In the genomic region with DNA sequence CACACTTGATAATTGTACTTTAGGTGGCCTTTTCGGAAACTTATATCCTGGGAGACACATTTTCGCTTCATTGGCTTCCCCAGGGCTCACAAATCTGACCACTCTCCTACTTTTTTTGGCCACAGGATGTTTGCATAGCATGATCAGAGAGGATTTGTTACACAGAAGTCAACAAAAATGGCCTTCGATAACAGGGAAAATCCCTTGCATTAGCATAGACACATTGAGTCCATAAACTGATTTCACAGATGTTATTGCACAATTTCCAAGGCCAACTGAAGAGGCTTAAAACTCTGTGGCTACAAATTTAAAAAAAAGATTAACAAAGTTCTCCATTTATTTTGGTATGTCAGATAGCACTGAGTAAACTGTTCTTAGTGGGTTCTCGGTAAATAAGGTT, we compare ENCODE assay signal across 1 cellular context.
TF ChIP-seq lines count a peak whose summit lies in the region.

No MANE protein-coding gene starts in this region.

TF ChIP-seq in HepG2, 621 proteins besides CTCF, POLR2A, EP300 and RAD21 (continued from another document and continues in another):
- TF ChIP-seq SALL1 (CRISPR knock-in tag; IDR thresholded peaks at IDR 0.05): peak; percentile 46; the same call in 1 of the 2 replicates
- TF ChIP-seq ELF1 (CRISPR knock-in tag; IDR thresholded peaks at IDR 0.05): no peak
- peak; percentile 40; the same call in 1 of the 2 replicates for TF ChIP-seq CREM (IDR thresholded peaks at IDR 0.05)
- TF ChIP-seq CREM (CRISPR knock-in tag; IDR thresholded peaks at IDR 0.05): no peak
- peak; percentile 70 for TF ChIP-seq DPF2 (CRISPR knock-in tag; IDR thresholded peaks at IDR 0.05; ENCODE audit: borderline replicate concordance, low read depth)
- no peak for TF ChIP-seq SIN3A (IDR thresholded peaks at IDR 0.05; ENCODE audit: borderline replicate concordance, low read depth, low read length)
- TF ChIP-seq RARA (CRISPR knock-in tag; IDR thresholded peaks at IDR 0.05): peak; percentile 41
- TF ChIP-seq GATAD2A (CRISPR knock-in tag; IDR thresholded peaks at IDR 0.05): peak; percentile 45; the same call in 1 of the 2 replicates
- TF ChIP-seq, protein P1, sequence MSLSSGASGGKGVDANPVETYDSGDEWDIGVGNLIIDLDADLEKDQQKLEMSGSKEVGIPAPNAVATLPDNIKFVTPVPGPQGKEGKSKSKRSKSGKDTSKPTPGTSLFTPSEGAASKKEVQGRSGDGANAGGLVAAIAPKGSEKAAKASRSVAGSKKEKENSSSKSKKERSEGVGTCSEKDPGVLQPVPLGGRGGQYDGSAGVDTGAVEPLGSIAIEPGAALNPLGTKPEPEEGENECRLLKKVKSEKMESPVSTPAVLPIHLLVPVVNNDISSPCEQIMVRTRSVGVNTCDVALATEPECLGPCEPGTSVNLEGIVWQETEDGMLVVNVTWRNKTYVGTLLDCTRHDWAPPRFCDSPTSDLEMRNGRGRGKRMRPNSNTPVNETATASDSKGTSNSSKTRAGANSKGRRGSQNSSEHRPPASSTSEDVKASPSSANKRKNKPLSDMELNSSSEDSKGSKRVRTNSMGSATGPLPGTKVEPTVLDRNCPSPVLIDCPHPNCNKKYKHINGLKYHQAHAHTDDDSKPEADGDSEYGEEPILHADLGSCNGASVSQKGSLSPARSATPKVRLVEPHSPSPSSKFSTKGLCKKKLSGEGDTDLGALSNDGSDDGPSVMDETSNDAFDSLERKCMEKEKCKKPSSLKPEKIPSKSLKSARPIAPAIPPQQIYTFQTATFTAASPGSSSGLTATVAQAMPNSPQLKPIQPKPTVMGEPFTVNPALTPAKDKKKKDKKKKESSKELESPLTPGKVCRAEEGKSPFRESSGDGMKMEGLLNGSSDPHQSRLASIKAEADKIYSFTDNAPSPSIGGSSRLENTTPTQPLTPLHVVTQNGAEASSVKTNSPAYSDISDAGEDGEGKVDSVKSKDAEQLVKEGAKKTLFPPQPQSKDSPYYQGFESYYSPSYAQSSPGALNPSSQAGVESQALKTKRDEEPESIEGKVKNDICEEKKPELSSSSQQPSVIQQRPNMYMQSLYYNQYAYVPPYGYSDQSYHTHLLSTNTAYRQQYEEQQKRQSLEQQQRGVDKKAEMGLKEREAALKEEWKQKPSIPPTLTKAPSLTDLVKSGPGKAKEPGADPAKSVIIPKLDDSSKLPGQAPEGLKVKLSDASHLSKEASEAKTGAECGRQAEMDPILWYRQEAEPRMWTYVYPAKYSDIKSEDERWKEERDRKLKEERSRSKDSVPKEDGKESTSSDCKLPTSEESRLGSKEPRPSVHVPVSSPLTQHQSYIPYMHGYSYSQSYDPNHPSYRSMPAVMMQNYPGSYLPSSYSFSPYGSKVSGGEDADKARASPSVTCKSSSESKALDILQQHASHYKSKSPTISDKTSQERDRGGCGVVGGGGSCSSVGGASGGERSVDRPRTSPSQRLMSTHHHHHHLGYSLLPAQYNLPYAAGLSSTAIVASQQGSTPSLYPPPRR (CRISPR knock-in tag; IDR thresholded peaks at IDR 0.05; ENCODE audit: borderline replicate concordance): peak; percentile 78; the same call in 1 of the 2 replicates
- TF ChIP-seq, protein P2, sequence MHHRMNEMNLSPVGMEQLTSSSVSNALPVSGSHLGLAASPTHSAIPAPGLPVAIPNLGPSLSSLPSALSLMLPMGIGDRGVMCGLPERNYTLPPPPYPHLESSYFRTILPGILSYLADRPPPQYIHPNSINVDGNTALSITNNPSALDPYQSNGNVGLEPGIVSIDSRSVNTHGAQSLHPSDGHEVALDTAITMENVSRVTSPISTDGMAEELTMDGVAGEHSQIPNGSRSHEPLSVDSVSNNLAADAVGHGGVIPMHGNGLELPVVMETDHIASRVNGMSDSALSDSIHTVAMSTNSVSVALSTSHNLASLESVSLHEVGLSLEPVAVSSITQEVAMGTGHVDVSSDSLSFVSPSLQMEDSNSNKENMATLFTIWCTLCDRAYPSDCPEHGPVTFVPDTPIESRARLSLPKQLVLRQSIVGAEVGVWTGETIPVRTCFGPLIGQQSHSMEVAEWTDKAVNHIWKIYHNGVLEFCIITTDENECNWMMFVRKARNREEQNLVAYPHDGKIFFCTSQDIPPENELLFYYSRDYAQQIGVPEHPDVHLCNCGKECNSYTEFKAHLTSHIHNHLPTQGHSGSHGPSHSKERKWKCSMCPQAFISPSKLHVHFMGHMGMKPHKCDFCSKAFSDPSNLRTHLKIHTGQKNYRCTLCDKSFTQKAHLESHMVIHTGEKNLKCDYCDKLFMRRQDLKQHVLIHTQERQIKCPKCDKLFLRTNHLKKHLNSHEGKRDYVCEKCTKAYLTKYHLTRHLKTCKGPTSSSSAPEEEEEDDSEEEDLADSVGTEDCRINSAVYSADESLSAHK (CRISPR knock-in tag; IDR thresholded peaks at IDR 0.05; ENCODE audit: borderline replicate concordance): no peak
- TF ChIP-seq, protein P3, sequence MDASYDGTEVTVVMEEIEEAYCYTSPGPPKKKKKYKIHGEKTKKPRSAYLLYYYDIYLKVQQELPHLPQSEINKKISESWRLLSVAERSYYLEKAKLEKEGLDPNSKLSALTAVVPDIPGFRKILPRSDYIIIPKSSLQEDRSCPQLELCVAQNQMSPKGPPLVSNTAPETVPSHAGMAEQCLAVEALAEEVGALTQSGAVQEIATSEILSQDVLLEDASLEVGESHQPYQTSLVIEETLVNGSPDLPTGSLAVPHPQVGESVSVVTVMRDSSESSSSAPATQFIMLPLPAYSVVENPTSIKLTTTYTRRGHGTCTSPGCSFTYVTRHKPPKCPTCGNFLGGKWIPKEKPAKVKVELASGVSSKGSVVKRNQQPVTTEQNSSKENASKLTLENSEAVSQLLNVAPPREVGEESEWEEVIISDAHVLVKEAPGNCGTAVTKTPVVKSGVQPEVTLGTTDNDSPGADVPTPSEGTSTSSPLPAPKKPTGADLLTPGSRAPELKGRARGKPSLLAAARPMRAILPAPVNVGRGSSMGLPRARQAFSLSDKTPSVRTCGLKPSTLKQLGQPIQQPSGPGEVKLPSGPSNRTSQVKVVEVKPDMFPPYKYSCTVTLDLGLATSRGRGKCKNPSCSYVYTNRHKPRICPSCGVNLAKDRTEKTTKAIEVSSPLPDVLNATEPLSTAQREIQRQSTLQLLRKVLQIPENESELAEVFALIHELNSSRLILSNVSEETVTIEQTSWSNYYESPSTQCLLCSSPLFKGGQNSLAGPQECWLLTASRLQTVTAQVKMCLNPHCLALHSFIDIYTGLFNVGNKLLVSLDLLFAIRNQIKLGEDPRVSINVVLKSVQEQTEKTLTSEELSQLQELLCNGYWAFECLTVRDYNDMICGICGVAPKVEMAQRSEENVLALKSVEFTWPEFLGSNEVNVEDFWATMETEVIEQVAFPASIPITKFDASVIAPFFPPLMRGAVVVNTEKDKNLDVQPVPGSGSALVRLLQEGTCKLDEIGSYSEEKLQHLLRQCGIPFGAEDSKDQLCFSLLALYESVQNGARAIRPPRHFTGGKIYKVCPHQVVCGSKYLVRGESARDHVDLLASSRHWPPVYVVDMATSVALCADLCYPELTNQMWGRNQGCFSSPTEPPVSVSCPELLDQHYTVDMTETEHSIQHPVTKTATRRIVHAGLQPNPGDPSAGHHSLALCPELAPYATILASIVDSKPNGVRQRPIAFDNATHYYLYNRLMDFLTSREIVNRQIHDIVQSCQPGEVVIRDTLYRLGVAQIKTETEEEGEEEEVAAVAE (CRISPR knock-in tag; IDR thresholded peaks at IDR 0.05; ENCODE audit: borderline replicate concordance): no peak
- no peak for TF ChIP-seq ZNF557 (CRISPR knock-in tag; IDR thresholded peaks at IDR 0.05)
- TF ChIP-seq GFI1 (CRISPR knock-in tag; IDR thresholded peaks at IDR 0.05; ENCODE audit: borderline replicate concordance): peak; percentile 94
- peak; percentile 37; the same call in 1 of the 2 replicates for TF ChIP-seq RXRB (CRISPR knock-in tag; IDR thresholded peaks at IDR 0.05; ENCODE audit: borderline replicate concordance)
- TF ChIP-seq SNRNP70 (IDR thresholded peaks at IDR 0.05; ENCODE audit: low read depth, low read length): no peak
- TF ChIP-seq NR2F6 (IDR thresholded peaks at IDR 0.05): 0 out of 2 replicates have a peak, but pooled peaks have one; percentile 18
- TF ChIP-seq NR2F6 (CRISPR knock-in tag; IDR thresholded peaks at IDR 0.05): no peak
- TF ChIP-seq, protein P4, sequence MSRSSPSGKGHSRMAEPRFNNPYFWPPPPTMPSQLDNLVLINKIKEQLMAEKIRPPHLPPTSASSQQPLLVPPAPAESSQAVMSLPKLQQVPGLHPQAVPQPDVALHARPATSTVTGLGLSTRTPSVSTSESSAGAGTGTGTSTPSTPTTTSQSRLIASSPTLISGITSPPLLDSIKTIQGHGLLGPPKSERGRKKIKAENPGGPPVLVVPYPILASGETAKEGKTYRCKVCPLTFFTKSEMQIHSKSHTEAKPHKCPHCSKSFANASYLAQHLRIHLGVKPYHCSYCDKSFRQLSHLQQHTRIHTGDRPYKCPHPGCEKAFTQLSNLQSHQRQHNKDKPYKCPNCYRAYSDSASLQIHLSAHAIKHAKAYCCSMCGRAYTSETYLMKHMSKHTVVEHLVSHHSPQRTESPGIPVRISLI (CRISPR knock-in tag; IDR thresholded peaks at IDR 0.05; ENCODE audit: borderline replicate concordance): peak; percentile 75; the same call in 1 of the 2 replicates
- TF ChIP-seq SSRP1 (CRISPR knock-in tag; IDR thresholded peaks at IDR 0.05): no peak
- peak; percentile 92 for TF ChIP-seq CEBPB (IDR thresholded peaks at IDR 0.05; ENCODE audit: borderline replicate concordance, low read depth, low read length)
- TF ChIP-seq, protein P5, sequence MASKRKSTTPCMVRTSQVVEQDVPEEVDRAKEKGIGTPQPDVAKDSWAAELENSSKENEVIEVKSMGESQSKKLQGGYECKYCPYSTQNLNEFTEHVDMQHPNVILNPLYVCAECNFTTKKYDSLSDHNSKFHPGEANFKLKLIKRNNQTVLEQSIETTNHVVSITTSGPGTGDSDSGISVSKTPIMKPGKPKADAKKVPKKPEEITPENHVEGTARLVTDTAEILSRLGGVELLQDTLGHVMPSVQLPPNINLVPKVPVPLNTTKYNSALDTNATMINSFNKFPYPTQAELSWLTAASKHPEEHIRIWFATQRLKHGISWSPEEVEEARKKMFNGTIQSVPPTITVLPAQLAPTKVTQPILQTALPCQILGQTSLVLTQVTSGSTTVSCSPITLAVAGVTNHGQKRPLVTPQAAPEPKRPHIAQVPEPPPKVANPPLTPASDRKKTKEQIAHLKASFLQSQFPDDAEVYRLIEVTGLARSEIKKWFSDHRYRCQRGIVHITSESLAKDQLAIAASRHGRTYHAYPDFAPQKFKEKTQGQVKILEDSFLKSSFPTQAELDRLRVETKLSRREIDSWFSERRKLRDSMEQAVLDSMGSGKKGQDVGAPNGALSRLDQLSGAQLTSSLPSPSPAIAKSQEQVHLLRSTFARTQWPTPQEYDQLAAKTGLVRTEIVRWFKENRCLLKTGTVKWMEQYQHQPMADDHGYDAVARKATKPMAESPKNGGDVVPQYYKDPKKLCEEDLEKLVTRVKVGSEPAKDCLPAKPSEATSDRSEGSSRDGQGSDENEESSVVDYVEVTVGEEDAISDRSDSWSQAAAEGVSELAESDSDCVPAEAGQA (IDR thresholded peaks at IDR 0.05; ENCODE audit: low read depth): no peak
- TF ChIP-seq, protein P5 (CRISPR knock-in tag; IDR thresholded peaks at IDR 0.05; ENCODE audit: borderline replicate concordance): no peak
- TF ChIP-seq, protein P6, sequence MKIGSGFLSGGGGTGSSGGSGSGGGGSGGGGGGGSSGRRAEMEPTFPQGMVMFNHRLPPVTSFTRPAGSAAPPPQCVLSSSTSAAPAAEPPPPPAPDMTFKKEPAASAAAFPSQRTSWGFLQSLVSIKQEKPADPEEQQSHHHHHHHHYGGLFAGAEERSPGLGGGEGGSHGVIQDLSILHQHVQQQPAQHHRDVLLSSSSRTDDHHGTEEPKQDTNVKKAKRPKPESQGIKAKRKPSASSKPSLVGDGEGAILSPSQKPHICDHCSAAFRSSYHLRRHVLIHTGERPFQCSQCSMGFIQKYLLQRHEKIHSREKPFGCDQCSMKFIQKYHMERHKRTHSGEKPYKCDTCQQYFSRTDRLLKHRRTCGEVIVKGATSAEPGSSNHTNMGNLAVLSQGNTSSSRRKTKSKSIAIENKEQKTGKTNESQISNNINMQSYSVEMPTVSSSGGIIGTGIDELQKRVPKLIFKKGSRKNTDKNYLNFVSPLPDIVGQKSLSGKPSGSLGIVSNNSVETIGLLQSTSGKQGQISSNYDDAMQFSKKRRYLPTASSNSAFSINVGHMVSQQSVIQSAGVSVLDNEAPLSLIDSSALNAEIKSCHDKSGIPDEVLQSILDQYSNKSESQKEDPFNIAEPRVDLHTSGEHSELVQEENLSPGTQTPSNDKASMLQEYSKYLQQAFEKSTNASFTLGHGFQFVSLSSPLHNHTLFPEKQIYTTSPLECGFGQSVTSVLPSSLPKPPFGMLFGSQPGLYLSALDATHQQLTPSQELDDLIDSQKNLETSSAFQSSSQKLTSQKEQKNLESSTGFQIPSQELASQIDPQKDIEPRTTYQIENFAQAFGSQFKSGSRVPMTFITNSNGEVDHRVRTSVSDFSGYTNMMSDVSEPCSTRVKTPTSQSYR (CRISPR knock-in tag; IDR thresholded peaks at IDR 0.05; ENCODE audit: borderline replicate concordance): no peak
- 0 out of 2 replicates have a peak, but pooled peaks have one; percentile 14 for TF ChIP-seq ZMYM4 (CRISPR knock-in tag; IDR thresholded peaks at IDR 0.05)
- TF ChIP-seq, protein P7, sequence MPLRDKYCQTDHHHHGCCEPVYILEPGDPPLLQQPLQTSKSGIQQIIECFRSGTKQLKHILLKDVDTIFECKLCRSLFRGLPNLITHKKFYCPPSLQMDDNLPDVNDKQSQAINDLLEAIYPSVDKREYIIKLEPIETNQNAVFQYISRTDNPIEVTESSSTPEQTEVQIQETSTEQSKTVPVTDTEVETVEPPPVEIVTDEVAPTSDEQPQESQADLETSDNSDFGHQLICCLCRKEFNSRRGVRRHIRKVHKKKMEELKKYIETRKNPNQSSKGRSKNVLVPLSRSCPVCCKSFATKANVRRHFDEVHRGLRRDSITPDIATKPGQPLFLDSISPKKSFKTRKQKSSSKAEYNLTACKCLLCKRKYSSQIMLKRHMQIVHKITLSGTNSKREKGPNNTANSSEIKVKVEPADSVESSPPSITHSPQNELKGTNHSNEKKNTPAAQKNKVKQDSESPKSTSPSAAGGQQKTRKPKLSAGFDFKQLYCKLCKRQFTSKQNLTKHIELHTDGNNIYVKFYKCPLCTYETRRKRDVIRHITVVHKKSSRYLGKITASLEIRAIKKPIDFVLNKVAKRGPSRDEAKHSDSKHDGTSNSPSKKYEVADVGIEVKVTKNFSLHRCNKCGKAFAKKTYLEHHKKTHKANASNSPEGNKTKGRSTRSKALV (CRISPR knock-in tag; IDR thresholded peaks at IDR 0.05): no peak
- TF ChIP-seq ZNF383 (CRISPR knock-in tag; IDR thresholded peaks at IDR 0.05; ENCODE audit: borderline replicate concordance): no peak
